In the genomic region with DNA sequence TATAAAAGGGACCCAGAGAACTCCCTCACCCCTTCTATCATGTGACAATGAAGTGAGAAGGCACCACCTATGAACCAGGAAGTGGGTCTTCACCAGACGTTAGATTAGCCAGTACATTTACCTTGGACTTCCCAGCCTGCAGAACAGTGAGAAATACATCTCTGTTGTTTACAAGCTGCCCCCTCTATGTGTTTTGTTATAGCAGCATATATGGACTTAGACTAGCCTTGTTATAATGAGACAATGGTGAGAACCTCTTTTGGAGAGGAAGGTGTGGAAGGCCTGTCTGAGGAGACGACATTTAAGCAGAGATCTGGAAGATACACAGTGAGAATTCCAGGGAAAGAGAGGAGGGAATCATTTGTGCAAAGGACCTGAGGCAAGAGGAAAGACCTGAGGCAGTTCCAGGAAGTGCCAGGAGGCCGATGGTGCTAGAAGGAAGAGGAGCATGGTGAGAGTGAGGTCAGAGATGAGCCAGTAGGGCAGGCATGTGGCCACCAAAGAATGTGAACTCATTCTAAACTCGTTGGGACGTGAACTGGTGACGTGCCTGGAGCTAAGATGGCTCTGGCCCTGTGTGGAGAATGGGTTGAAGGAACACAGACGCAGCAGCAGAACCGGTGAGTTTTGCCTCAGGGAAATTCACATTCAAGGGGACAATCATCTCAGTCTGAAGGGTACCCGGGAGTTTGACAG, we compare ENCODE assay signal across 11 cellular contexts.
DNase-seq lines count a peak whose midpoint lies in the region; ATAC-seq and TF ChIP-seq lines count a peak whose summit lies in the region.
"Had no signal": no experiment of that assay in that cellular context is flagged by ENCODE, and none has a peak within 500 bp of the region (broad histone marks: within the 10 kb centered on the region; RNA-seq: fewer than 3 reads in every experiment).

No MANE protein-coding gene starts in this region.

- no TSS peak for BruUV-seq in Caco-2 (replicated peaks; lab: Mats Ljungman, UMichigan)

- H3K9me3 ChIP-seq in Caco-2: peaks cover 7% of the 10 kb centered on the region; the same call in 1 of the 2 replicates
- H3K9me3 ChIP-seq in T-helper 17 cell (ENCODE audit: control insufficient read depth, low read length, poor library complexity, severe bottlenecking): no peaks in the 10 kb centered on the region

- H3K36me3 ChIP-seq in Caco-2 (ENCODE audit: control insufficient read depth, insufficient read depth, low read length): no peaks in the 10 kb centered on the region

- H3K27me3 ChIP-seq in Caco-2 (replicated peaks; ENCODE audit: control insufficient read depth, insufficient read depth, low read length): no peaks in the 10 kb centered on the region
- no peaks in the 10 kb centered on the region for H3K27me3 ChIP-seq in HL-60 (ENCODE audit: insufficient read depth, poor library complexity, severe bottlenecking)

- DNase-seq in Caco-2 (no peak), HL-60 (ENCODE audit: low read depth in 1 of 2, low spot score in 1 of 2) (no peak), nephron progenitor cell (no peak), T-helper 17 cell (no peak), NCI-H1105 (lab: John Stamatoyannopoulos, UW) (no peak)
- DNase-seq in naive thymus-derived CD8-positive, alpha-beta T cell: no peak
- DNase-seq: activated CD4-positive, alpha-beta memory T cell treated with anti-CD3 and anti-CD28 coated beads, Interleukin-2, amount 10 ng/mL, durations not matched to agents 7 days and 5 days; Karpas-422; NCI-H1436 treated with DMSO at 0.1 percent for 48 hours had no signal

- H3K27me3 Mint-ChIP-seq in Caco-2 (ENCODE audit: insufficient read depth, unreplicated experiment) (no peaks in the 10 kb centered on the region), nephron progenitor cell (ENCODE audit: low read depth, poor library complexity) (peaks cover 11% of the 10 kb centered on the region), T-helper 17 cell (no peaks in the 10 kb centered on the region)
- H3K27me3 Mint-ChIP-seq in naive thymus-derived CD8-positive, alpha-beta T cell: no peaks in the 10 kb centered on the region

- no peak for TF ChIP-seq CTCF in Caco-2 (IDR thresholded peaks at IDR 0.05; ENCODE audit: insufficient read depth in 1 of 2, low read depth in 1 of 2, low read length in 1 of 2, severe bottlenecking in 1 of 2, unreplicated experiment in 1 of 2)
- TF ChIP-seq CTCF in HL-60 (IDR thresholded peaks at IDR 0.05; ENCODE audit: insufficient read depth, low read length): no peak
- no peak for TF ChIP-seq CTCF in nephron progenitor cell (IDR thresholded peaks at IDR 0.05)

- peak overlapping the region; percentile 87 for H3K27ac ChIP-seq in HL-60 (replicated peaks)

- H3K4me3 Mint-ChIP-seq in Caco-2 (ENCODE audit: unreplicated experiment) (no peak overlapping the region), nephron progenitor cell (peak overlapping the region; percentile 2), T-helper 17 cell (no peak overlapping the region)
- no peak overlapping the region for H3K4me3 Mint-ChIP-seq in naive thymus-derived CD8-positive, alpha-beta T cell
- H3K4me3 Mint-ChIP-seq: activated CD4-positive, alpha-beta memory T cell treated with anti-CD3 and anti-CD28 coated beads, Interleukin-2, amount 10 ng/mL, durations not matched to agents 7 days and 5 days had no signal

- H3K4me3 ChIP-seq in Caco-2 (ENCODE audit: low read depth, low read length) (no peak overlapping the region), HL-60 (replicated peaks; ENCODE audit: insufficient read depth, low read length) (no peak overlapping the region)

- H3K9me3 Mint-ChIP-seq in Caco-2 (ENCODE audit: unreplicated experiment): peaks cover 19% of the 10 kb centered on the region
- no peaks in the 10 kb centered on the region for H3K9me3 Mint-ChIP-seq in nephron progenitor cell
- H3K9me3 Mint-ChIP-seq in naive thymus-derived CD8-positive, alpha-beta T cell: no peaks in the 10 kb centered on the region

- peaks cover 51% of the 10 kb centered on the region for H3K4me1 ChIP-seq in Caco-2

- H3K27ac Mint-ChIP-seq in Caco-2 (ENCODE audit: unreplicated experiment) (peak overlapping the region; percentile 53), nephron progenitor cell (no peak overlapping the region), T-helper 17 cell (no peak overlapping the region)
- H3K27ac Mint-ChIP-seq in naive thymus-derived CD8-positive, alpha-beta T cell: peak overlapping the region in 4 of 10 donors; percentile 1 to 69 (median 26)
- H3K27ac Mint-ChIP-seq: activated CD4-positive, alpha-beta memory T cell treated with anti-CD3 and anti-CD28 coated beads, Interleukin-2, amount 10 ng/mL, durations not matched to agents 7 days and 5 days had no signal

- POLR2A ChIA-PET in Caco-2 (lab: Charles Lee): no interaction called here
- POLR2A ChIA-PET in naive thymus-derived CD8-positive, alpha-beta T cell (lab: Charles Lee): no interaction called here

- H3K36me3 Mint-ChIP-seq in Caco-2 (ENCODE audit: insufficient read depth, unreplicated experiment) (no peaks in the 10 kb centered on the region), nephron progenitor cell (ENCODE audit: low read depth) (no peaks in the 10 kb centered on the region), T-helper 17 cell (ENCODE audit: low read depth) (peaks cover 3% of the 10 kb centered on the region)
- H3K36me3 Mint-ChIP-seq in naive thymus-derived CD8-positive, alpha-beta T cell: no peaks in the 10 kb centered on the region

- ATAC-seq in esophagus mucosa: peak; percentile 89
- no peak for ATAC-seq in T-helper 17 cell
- no peak for ATAC-seq in naive thymus-derived CD8-positive, alpha-beta T cell
- ATAC-seq in GM21737 (IDR thresholded peaks at IDR 0.05; ENCODE audit: unreplicated experiment): no peak

- CTCF ChIA-PET in Caco-2 (lab: Charles Lee): no interaction called here

- intact Hi-C loops in Caco-2 (cut with micrococcal nuclease; ENCODE audit: unreplicated experiment): no loop called here

- H3K4me1 Mint-ChIP-seq in Caco-2 (ENCODE audit: low read depth, unreplicated experiment) (peaks cover 26% of the 10 kb centered on the region), nephron progenitor cell (peaks cover 61% of the 10 kb centered on the region), T-helper 17 cell (peaks cover 6% of the 10 kb centered on the region)
- H3K4me1 Mint-ChIP-seq in naive thymus-derived CD8-positive, alpha-beta T cell: peaks cover 12 to 20% (median 16%) of the 10 kb centered on the region in 4 donors
